In genomic region chrX:44938111-44938510, GRCh38 we compare ENCODE assay signal across 1 cellular context.
TF ChIP-seq lines count a peak whose summit lies in the region.

No MANE protein-coding gene starts in this region.

TF ChIP-seq in K562, 482 proteins besides CTCF, POLR2A, EP300 and RAD21:
- 0 out of 2 replicates have a peak, but pooled peaks have one; percentile 11 for TF ChIP-seq MAFK (IDR thresholded peaks at IDR 0.05; ENCODE audit: low read length)
- no peak for TF ChIP-seq ARID3A (IDR thresholded peaks at IDR 0.05; ENCODE audit: borderline replicate concordance, low read depth, low read length)
- TF ChIP-seq PCBP2 (IDR thresholded peaks at IDR 0.05; ENCODE audit: low read depth, low read length, poor library complexity, severe bottlenecking): no peak
- TF ChIP-seq HNRNPL (IDR thresholded peaks at IDR 0.05; ENCODE audit: low read depth, low read length): no peak
- TF ChIP-seq, protein P1, sequence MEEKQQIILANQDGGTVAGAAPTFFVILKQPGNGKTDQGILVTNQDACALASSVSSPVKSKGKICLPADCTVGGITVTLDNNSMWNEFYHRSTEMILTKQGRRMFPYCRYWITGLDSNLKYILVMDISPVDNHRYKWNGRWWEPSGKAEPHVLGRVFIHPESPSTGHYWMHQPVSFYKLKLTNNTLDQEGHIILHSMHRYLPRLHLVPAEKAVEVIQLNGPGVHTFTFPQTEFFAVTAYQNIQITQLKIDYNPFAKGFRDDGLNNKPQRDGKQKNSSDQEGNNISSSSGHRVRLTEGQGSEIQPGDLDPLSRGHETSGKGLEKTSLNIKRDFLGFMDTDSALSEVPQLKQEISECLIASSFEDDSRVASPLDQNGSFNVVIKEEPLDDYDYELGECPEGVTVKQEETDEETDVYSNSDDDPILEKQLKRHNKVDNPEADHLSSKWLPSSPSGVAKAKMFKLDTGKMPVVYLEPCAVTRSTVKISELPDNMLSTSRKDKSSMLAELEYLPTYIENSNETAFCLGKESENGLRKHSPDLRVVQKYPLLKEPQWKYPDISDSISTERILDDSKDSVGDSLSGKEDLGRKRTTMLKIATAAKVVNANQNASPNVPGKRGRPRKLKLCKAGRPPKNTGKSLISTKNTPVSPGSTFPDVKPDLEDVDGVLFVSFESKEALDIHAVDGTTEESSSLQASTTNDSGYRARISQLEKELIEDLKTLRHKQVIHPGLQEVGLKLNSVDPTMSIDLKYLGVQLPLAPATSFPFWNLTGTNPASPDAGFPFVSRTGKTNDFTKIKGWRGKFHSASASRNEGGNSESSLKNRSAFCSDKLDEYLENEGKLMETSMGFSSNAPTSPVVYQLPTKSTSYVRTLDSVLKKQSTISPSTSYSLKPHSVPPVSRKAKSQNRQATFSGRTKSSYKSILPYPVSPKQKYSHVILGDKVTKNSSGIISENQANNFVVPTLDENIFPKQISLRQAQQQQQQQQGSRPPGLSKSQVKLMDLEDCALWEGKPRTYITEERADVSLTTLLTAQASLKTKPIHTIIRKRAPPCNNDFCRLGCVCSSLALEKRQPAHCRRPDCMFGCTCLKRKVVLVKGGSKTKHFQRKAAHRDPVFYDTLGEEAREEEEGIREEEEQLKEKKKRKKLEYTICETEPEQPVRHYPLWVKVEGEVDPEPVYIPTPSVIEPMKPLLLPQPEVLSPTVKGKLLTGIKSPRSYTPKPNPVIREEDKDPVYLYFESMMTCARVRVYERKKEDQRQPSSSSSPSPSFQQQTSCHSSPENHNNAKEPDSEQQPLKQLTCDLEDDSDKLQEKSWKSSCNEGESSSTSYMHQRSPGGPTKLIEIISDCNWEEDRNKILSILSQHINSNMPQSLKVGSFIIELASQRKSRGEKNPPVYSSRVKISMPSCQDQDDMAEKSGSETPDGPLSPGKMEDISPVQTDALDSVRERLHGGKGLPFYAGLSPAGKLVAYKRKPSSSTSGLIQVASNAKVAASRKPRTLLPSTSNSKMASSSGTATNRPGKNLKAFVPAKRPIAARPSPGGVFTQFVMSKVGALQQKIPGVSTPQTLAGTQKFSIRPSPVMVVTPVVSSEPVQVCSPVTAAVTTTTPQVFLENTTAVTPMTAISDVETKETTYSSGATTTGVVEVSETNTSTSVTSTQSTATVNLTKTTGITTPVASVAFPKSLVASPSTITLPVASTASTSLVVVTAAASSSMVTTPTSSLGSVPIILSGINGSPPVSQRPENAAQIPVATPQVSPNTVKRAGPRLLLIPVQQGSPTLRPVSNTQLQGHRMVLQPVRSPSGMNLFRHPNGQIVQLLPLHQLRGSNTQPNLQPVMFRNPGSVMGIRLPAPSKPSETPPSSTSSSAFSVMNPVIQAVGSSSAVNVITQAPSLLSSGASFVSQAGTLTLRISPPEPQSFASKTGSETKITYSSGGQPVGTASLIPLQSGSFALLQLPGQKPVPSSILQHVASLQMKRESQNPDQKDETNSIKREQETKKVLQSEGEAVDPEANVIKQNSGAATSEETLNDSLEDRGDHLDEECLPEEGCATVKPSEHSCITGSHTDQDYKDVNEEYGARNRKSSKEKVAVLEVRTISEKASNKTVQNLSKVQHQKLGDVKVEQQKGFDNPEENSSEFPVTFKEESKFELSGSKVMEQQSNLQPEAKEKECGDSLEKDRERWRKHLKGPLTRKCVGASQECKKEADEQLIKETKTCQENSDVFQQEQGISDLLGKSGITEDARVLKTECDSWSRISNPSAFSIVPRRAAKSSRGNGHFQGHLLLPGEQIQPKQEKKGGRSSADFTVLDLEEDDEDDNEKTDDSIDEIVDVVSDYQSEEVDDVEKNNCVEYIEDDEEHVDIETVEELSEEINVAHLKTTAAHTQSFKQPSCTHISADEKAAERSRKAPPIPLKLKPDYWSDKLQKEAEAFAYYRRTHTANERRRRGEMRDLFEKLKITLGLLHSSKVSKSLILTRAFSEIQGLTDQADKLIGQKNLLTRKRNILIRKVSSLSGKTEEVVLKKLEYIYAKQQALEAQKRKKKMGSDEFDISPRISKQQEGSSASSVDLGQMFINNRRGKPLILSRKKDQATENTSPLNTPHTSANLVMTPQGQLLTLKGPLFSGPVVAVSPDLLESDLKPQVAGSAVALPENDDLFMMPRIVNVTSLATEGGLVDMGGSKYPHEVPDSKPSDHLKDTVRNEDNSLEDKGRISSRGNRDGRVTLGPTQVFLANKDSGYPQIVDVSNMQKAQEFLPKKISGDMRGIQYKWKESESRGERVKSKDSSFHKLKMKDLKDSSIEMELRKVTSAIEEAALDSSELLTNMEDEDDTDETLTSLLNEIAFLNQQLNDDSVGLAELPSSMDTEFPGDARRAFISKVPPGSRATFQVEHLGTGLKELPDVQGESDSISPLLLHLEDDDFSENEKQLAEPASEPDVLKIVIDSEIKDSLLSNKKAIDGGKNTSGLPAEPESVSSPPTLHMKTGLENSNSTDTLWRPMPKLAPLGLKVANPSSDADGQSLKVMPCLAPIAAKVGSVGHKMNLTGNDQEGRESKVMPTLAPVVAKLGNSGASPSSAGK (IDR thresholded peaks at IDR 0.05): no peak
- no peak for TF ChIP-seq SMARCE1 (IDR thresholded peaks at IDR 0.05)
- peak; percentile 19; the same call in 1 of the 2 replicates for TF ChIP-seq MAFF (IDR thresholded peaks at IDR 0.05; ENCODE audit: low read length)
- peak; percentile 34; the same call in 1 of the 2 replicates for TF ChIP-seq MAFG (tag; conservative IDR thresholded peaks at IDR 0.05)
- TF ChIP-seq C11orf30 (IDR thresholded peaks at IDR 0.05; ENCODE audit: low read depth): peak; percentile 58; the same call in 1 of the 2 replicates
- no peak for TF ChIP-seq U2AF2 (optimal IDR thresholded peaks at IDR 0.05; ENCODE audit: low read depth, low read length)
- TF ChIP-seq ZFP30 (CRISPR knock-in tag; IDR thresholded peaks at IDR 0.05; ENCODE audit: borderline replicate concordance): no peak
- peak; percentile 59 for TF ChIP-seq ZNF316 (IDR thresholded peaks at IDR 0.05)
- no peak for TF ChIP-seq CEBPG (CRISPR knock-in tag; IDR thresholded peaks at IDR 0.05)
- TF ChIP-seq CEBPG (tag; conservative IDR thresholded peaks at IDR 0.05 in 1 of 2, IDR thresholded peaks at IDR 0.05 in 1 of 2): no peak
- no peak for TF ChIP-seq ZNF518B (CRISPR knock-in tag; IDR thresholded peaks at IDR 0.05)
